7 cellular contexts compared by ENCODE assay signal in genomic region chr6:69756907-69757306, GRCh38.
"Had no signal": no experiment of that assay in that cellular context is flagged by ENCODE, and none has a peak within 500 bp of the region (broad histone marks: within the 10 kb centered on the region; RNA-seq: fewer than 3 reads in every experiment).

No MANE protein-coding gene starts in this region.

- H3K4me2 ChIP-seq: GM23338 had no signal

- H2AFZ ChIP-seq: GM23338 had no signal

- H3K27ac ChIP-seq: HL-60 had no signal

- ATAC-seq: GM23338, HepG2 had no signal

- H3K4me3 Mint-ChIP-seq: GM23338, H9, HFFc6, IgD-negative memory B cell had no signal

- H3K4me3 ChIP-seq: GM23338 had no signal

- DNase-seq: H9, HCEC 1CT, HFFc6 had no signal

- H3K27me3 Mint-ChIP-seq: IgD-negative memory B cell had no signal

- H3K9me3 Mint-ChIP-seq: HFFc6 had no signal

- H3K27ac Mint-ChIP-seq: GM23338, H9, HFFc6 had no signal
